In genomic region chr14:100015251-100015655, GRCh38 we compare ENCODE assay signal across 10 cellular contexts. TPM values are rescaled to one million over a fixed set of nuclear protein-coding genes. Genes with fewer than 3 reads are reported as not detected.
A peak's percentile ranks its signal among the peaks of the same experiment; 100 is the strongest.
DNase-seq lines count a peak whose midpoint lies in the region; ATAC-seq lines count a peak whose summit lies in the region.
"Had no signal": no experiment of that assay in that cellular context is flagged by ENCODE, and none has a peak within 500 bp of the region (broad histone marks: within the 10 kb centered on the region; RNA-seq: fewer than 3 reads in every experiment).

No MANE protein-coding gene starts in this region.

- peak overlapping the region; percentile 70 for H4K91ac ChIP-seq in mesenchymal stem cell (ENCODE audit: low read length)

- H3K4me3 ChIP-seq in mesenchymal stem cell (ENCODE audit: insufficient read depth in 1 of 2, low read depth in 1 of 2, low read length in 2 of 2): no peak overlapping the region

- peak overlapping the region; percentile 18 to 91 for H3K18ac ChIP-seq in mesenchymal stem cell (ENCODE audit: low read depth in 1 of 2, low read length in 2 of 2)

- H3K79me1 ChIP-seq in mesenchymal stem cell (replicated peaks; ENCODE audit: low read length, poor library complexity, severe bottlenecking): peaks cover 30% of the 10 kb centered on the region

- H3K23ac ChIP-seq in mesenchymal stem cell (ENCODE audit: low read length in 2 of 2): no peak overlapping the region

- H2BK12ac ChIP-seq in mesenchymal stem cell (ENCODE audit: low read length in 2 of 2): no peak overlapping the region

- no peak overlapping the region for H2BK15ac ChIP-seq in mesenchymal stem cell (ENCODE audit: low read depth, poor library complexity, severe bottlenecking)

- H3K4me2 ChIP-seq in mesenchymal stem cell (ENCODE audit: low read length, poor library complexity, severe bottlenecking): no peak overlapping the region

- no peak overlapping the region for H3K9ac ChIP-seq in mesenchymal stem cell (ENCODE audit: low read length)
- H3K9ac ChIP-seq: parathyroid adenoma had no signal

- peak overlapping the region in 1 of 2 experiments; percentile 66 for H3K14ac ChIP-seq in mesenchymal stem cell (ENCODE audit: low read length in 2 of 2)

- peak overlapping the region; percentile 60 for H2AFZ ChIP-seq in mesenchymal stem cell (ENCODE audit: low read depth, low read length)
- H2AFZ ChIP-seq: parathyroid adenoma had no signal

- H2BK5ac ChIP-seq in mesenchymal stem cell (ENCODE audit: low read depth, low read length, poor library complexity, severe bottlenecking): no peak overlapping the region

- H2BK120ac ChIP-seq in mesenchymal stem cell (ENCODE audit: low read depth, low read length): peak overlapping the region; percentile 39

- ATAC-seq in GM18909 (IDR thresholded peaks at IDR 0.05; ENCODE audit: poor library complexity, unreplicated experiment) (peak; percentile 74), HG02852 (IDR thresholded peaks at IDR 0.05; ENCODE audit: unreplicated experiment) (peak; percentile 88)

- peaks cover 10% of the 10 kb centered on the region for H3K4me1 ChIP-seq in mesenchymal stem cell (ENCODE audit: control insufficient read depth, insufficient read depth, low read depth, low read length)

- H3K36me3 ChIP-seq in mesenchymal stem cell (ENCODE audit: control insufficient read depth in 1 of 2, insufficient read depth in 2 of 2, low read depth in 1 of 2, low read length in 2 of 2): no peaks in the 10 kb centered on the region

- 30% methylated on average over 9 of the region's 9 CpGs for WGBS in mesenchymal stem cell

- H3K27me3 ChIP-seq in mesenchymal stem cell (ENCODE audit: control insufficient read depth in 1 of 2, insufficient read depth in 1 of 2, low read length in 2 of 2): no peaks in the 10 kb centered on the region

- no peak overlapping the region for H2AK5ac ChIP-seq in mesenchymal stem cell (ENCODE audit: low read length, severe bottlenecking)

- no peak overlapping the region for H3K27ac ChIP-seq in mesenchymal stem cell (ENCODE audit: low read length, poor library complexity, severe bottlenecking)
- H3K27ac ChIP-seq: parathyroid adenoma had no signal

- H3K4ac ChIP-seq in mesenchymal stem cell (ENCODE audit: low read depth in 1 of 2, low read length in 2 of 2): peak overlapping the region in 1 of 2 experiments; percentile 38

- peak overlapping the region; percentile 92 for H4K8ac ChIP-seq in mesenchymal stem cell (ENCODE audit: low read length)

- H3K9me3 ChIP-seq in mesenchymal stem cell (ENCODE audit: control insufficient read depth, low read length): no peaks in the 10 kb centered on the region

- DNase-seq in NOMO-1 treated with dmso at 0.1 percent for 144 hours (lab: John Stamatoyannopoulos, UW; ENCODE audit: unreplicated experiment): peak; percentile 87
- peak; percentile 83 for DNase-seq in mesenchymal stem cell
- no peak for DNase-seq in nucleus accumbens (lab: John Stamatoyannopoulos, UW)
- DNase-seq in NK-92 (lab: John Stamatoyannopoulos, UW; ENCODE audit: unreplicated experiment): no peak
- DNase-seq in activated CD8-positive, alpha-beta memory T cell treated with anti-CD3 and anti-CD28 coated beads for 24 hours: no peak
- DNase-seq in NCI-H446 treated with DMSO at 0.1 percent for 48 hours (lab: John Stamatoyannopoulos, UW): no peak
- DNase-seq: EL had no signal

RNA-seq across cellular contexts. Expression of gene EVL, which starts 50.0 kb away (rescaled TPM):
- polyA plus RNA-seq in mesenchymal stem cell (2013, experiment 1 of 2): 25.6 TPM
- 23.8 TPM for polyA plus RNA-seq in mesenchymal stem cell (2013, experiment 2 of 2)

Comparison
In these comparisons a context has a peak if more than half of its experiments do, and no peak if none do; other contexts are left out.
1. DNase-seq: peak in NOMO-1 treated with dmso at 0.1 percent for 144 hours (single experiment) and mesenchymal stem cell (single experiment); none in nucleus accumbens (0 of 56), NK-92 (single experiment), activated CD8-positive, alpha-beta memory T cell treated with anti-CD3 and anti-CD28 coated beads for 24 hours (single experiment) and NCI-H446 treated with DMSO at 0.1 percent for 48 hours (single experiment).